ENCODE assay signal across 22 cellular contexts in the genomic region with DNA sequence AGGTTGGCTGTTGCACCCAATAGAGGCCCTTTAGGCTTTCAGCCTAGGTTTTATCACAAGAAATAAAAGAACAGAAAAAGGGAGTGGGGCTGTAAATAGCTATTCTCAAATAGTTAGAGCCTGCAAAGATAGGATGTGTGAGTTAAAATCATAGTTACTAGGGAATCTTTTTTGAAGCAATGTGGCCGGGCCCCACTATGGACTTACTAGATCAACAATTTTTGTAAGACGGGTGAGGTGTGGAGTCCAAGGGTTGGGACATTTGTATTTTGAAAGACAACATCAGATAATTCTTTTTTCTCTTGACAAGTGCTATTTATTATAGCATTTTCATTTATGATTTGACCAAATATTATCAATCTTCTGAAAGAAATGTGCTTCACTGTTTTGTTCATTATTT. TPM values are rescaled to one million over a fixed set of nuclear protein-coding genes. Genes with fewer than 3 reads are reported as not detected.
DNase-seq lines count a peak whose midpoint lies in the region; ATAC-seq, FAIRE-seq and TF ChIP-seq lines count a peak whose summit lies in the region.
"Had no signal": no experiment of that assay in that cellular context is flagged by ENCODE, and none has a peak within 500 bp of the region (broad histone marks: within the 10 kb centered on the region; RNA-seq: fewer than 3 reads in every experiment).

No MANE protein-coding gene starts in this region.

- H3K4me2 ChIP-seq in HepG2 (ENCODE audit: low read depth, low read length) (no peak overlapping the region), fibroblast of lung (ENCODE audit: extremely low read depth, insufficient read depth, low read length) (peak overlapping the region; percentile 20), neural progenitor cell (peak overlapping the region; percentile 66)

- in situ Hi-C loops in HepG2 (cut with HindIII; ENCODE audit: extremely low pct_ligation_motif_present, low pct_unique_long_range_greater_than_20kb) = loop anchor here (10.0 kb wide), 1 partner anchor 133 kb away; no protein-coding TSS in a partner anchor

- WGBS in liver = 47% methylated on average over 2 of the region's 2 CpGs
- WGBS in HepG2 (ENCODE audit: low lambda C conversion rate) = 80% methylated on average over 2 of the region's 2 CpGs

- DNase-seq in HepG2 (ENCODE audit: low spot score) = no peak
- DNase-seq in fibroblast of lung (ENCODE audit: low read depth in 2 of 2) = no peak
- DNase-seq in neural progenitor cell (ENCODE audit: low spot score) = no peak
- DNase-seq in type B pancreatic cell (ENCODE audit: extremely low spot score, unreplicated experiment) = no peak
- no peak for DNase-seq in NK-92 treated with Interleukin-12 subunit alpha and Interleukin-12 subunit beta, amount 100 ng/mL, for 24 hours (lab: John Stamatoyannopoulos, UW)
- no peak for DNase-seq in midbrain (lab: John Stamatoyannopoulos, UW)
- no peak for DNase-seq in foreskin melanocyte
- DNase-seq: BE2C; CD8-positive, alpha-beta memory T cell; KG1; MM.1S; NCI-H2029; NCI-H446; NCI-H524 treated with DMSO at 0.1 percent for 48 hours; NCI-H774; PC-3 had no signal

- TF ChIP-seq POLR2A in HepG2 (IDR thresholded peaks at IDR 0.05; ENCODE audit: insufficient read depth in 1 of 2, low read depth in 2 of 2, low read length in 2 of 2) = no peak

- H3K4me3 Mint-ChIP-seq in neural progenitor cell (no peak overlapping the region), type B pancreatic cell (peak overlapping the region; percentile 35)
- H3K4me3 Mint-ChIP-seq: CD14-positive monocyte; CD8-positive, alpha-beta memory T cell had no signal

- H3K9me3 Mint-ChIP-seq in neural progenitor cell (no peaks in the 10 kb centered on the region), type B pancreatic cell (no peaks in the 10 kb centered on the region)
- H3K9me3 Mint-ChIP-seq: CD8-positive, alpha-beta memory T cell had no signal

- H3K27me3 ChIP-seq in liver (ENCODE audit: control insufficient read depth in 4 of 4, insufficient read depth in 4 of 4, low read length in 3 of 4) (no peaks in the 10 kb centered on the region), HepG2 (ENCODE audit: control insufficient read depth in 1 of 2, insufficient read depth in 2 of 2, low read length in 2 of 2) (no peaks in the 10 kb centered on the region; a peak in 1 of 5 replicates), fibroblast of lung (ENCODE audit: control insufficient read depth, insufficient read depth, low read length) (no peaks in the 10 kb centered on the region), neural progenitor cell (no peaks in the 10 kb centered on the region)
- H3K27me3 ChIP-seq: SJCRH30 had no signal

- TF ChIP-seq EP300 in HepG2 (IDR thresholded peaks at IDR 0.05; ENCODE audit: low read depth in 2 of 2, low read length in 2 of 2) (no peak), HepG2 (CRISPR knock-in tag; IDR thresholded peaks at IDR 0.05; ENCODE audit: borderline replicate concordance) (no peak)

- H3K27ac ChIP-seq in liver (ENCODE audit: low read depth in 1 of 2, low read length in 2 of 2) (no peak overlapping the region), HepG2 (ENCODE audit: extremely low read length, insufficient read depth, low read length) (no peak overlapping the region), fibroblast of lung (ENCODE audit: insufficient read depth, low read length) (no peak overlapping the region), neural progenitor cell (no peak overlapping the region)
- H3K27ac ChIP-seq: 22Rv1, SJCRH30 had no signal

- no peak for FAIRE-seq in HepG2 (lab: Jason Lieb, UNC)

- peaks cover 3% of the 10 kb centered on the region for H3F3A ChIP-seq in neural progenitor cell (ENCODE audit: low read depth)

- no peak overlapping the region for H2AFZ ChIP-seq in HepG2 (ENCODE audit: low read length)
- no peak overlapping the region for H2AFZ ChIP-seq in fibroblast of lung (ENCODE audit: low read length)
- no peak overlapping the region for H2AFZ ChIP-seq in neural progenitor cell (replicated peaks)

- H3K9me3 ChIP-seq in liver (ENCODE audit: control insufficient read depth in 4 of 4, low read length in 3 of 4) (no peaks in the 10 kb centered on the region), HepG2 (ENCODE audit: low read length) (no peaks in the 10 kb centered on the region), fibroblast of lung (ENCODE audit: control insufficient read depth, insufficient read depth, low read depth, low read length) (no peaks in the 10 kb centered on the region), neural progenitor cell (ENCODE audit: low read depth) (no peaks in the 10 kb centered on the region)
- H3K9me3 ChIP-seq: BE2C, SJCRH30 had no signal

- TF ChIP-seq RAD21 in liver (IDR thresholded peaks at IDR 0.05) (no peak), HepG2 (CRISPR knock-in tag; IDR thresholded peaks at IDR 0.05) (no peak)

- H3K4me1 Mint-ChIP-seq in neural progenitor cell (peaks cover 41% of the 10 kb centered on the region), type B pancreatic cell (ENCODE audit: unreplicated experiment) (peaks cover 41% of the 10 kb centered on the region)

- POLR2A ChIA-PET in HepG2 (lab: Yijun Ruan, JAX) = no interaction called here

- BruUV-seq in HepG2 (replicated peaks; lab: Mats Ljungman, UMichigan) = no TSS peak

- peaks cover 6% of the 10 kb centered on the region for H4K20me1 ChIP-seq in HepG2 (ENCODE audit: insufficient read depth, low read length)
- H4K20me1 ChIP-seq in fibroblast of lung (ENCODE audit: control insufficient read depth, extremely low read depth, insufficient read depth, low read length) = no peaks in the 10 kb centered on the region
- peaks cover 56% of the 10 kb centered on the region for H4K20me1 ChIP-seq in neural progenitor cell (ENCODE audit: low read depth)

- H3K27me3 Mint-ChIP-seq in neural progenitor cell (ENCODE audit: insufficient read depth, low read depth) (no peaks in the 10 kb centered on the region), type B pancreatic cell (no peaks in the 10 kb centered on the region)

- H3K27ac Mint-ChIP-seq in neural progenitor cell (no peak overlapping the region), type B pancreatic cell (no peak overlapping the region)
- H3K27ac Mint-ChIP-seq: CD14-positive monocyte; CD8-positive, alpha-beta memory T cell had no signal

- H3K4me3 ChIP-seq in liver (ENCODE audit: low read depth in 1 of 3, low read length in 3 of 3) (no peak overlapping the region), HepG2 (replicated peaks in 1 of 3; ENCODE audit: insufficient read depth in 1 of 3, low read depth in 2 of 3, low read length in 3 of 3) (no peak overlapping the region), fibroblast of lung (replicated peaks in 1 of 4; ENCODE audit: control extremely low read depth in 1 of 4, insufficient read depth in 1 of 4, low read depth in 3 of 4, low read length in 4 of 4) (peak overlapping the region in 1 of 4 experiments; percentile 10), neural progenitor cell (no peak overlapping the region)
- H3K4me3 ChIP-seq: SJCRH30 had no signal

- intact Hi-C loops in HepG2 (cut with micrococcal nuclease; ENCODE audit: unreplicated experiment) = no loop called here

- H3K4me1 ChIP-seq in liver (ENCODE audit: control insufficient read depth in 4 of 4, insufficient read depth in 4 of 4, low read length in 3 of 4) (peaks cover 2 to 35% (median 22%) of the 10 kb centered on the region in 4 donors), HepG2 (ENCODE audit: insufficient read depth, low read length) (peaks cover 48% of the 10 kb centered on the region), fibroblast of lung (ENCODE audit: control insufficient read depth, extremely low read depth, insufficient read depth, low read length) (peaks cover 2% of the 10 kb centered on the region), neural progenitor cell (peaks cover 56% of the 10 kb centered on the region)
- H3K4me1 ChIP-seq: BE2C had no signal

- CTCF ChIA-PET in HepG2 (lab: Yijun Ruan, JAX; ENCODE audit: low intra/inter-chr PET ratio, low total read pairs) = no interaction called here

- H3K9ac ChIP-seq in liver (ENCODE audit: low read depth in 1 of 2, low read length in 2 of 2) (no peak overlapping the region), HepG2 (ENCODE audit: insufficient read depth, low read depth, low read length) (no peak overlapping the region), fibroblast of lung (ENCODE audit: insufficient read depth, low read length) (no peak overlapping the region), neural progenitor cell (no peak overlapping the region)

- no peak for ATAC-seq in HepG2
- ATAC-seq: PC-3, SK-N-SH treated with all-trans-retinoic acid at 6 μM for 48 hours had no signal

- H3K36me3 ChIP-seq in liver (ENCODE audit: control insufficient read depth in 4 of 4, insufficient read depth in 3 of 4, low read depth in 1 of 4, low read length in 3 of 4) = no peaks in the 10 kb centered on the region
- no peaks in the 10 kb centered on the region for H3K36me3 ChIP-seq in HepG2 (replicated peaks in 1 of 2; ENCODE audit: control insufficient read depth in 1 of 2, insufficient read depth in 2 of 2, low read length in 2 of 2)
- no peaks in the 10 kb centered on the region for H3K36me3 ChIP-seq in fibroblast of lung (ENCODE audit: control insufficient read depth, insufficient read depth, low read length)
- no peaks in the 10 kb centered on the region for H3K36me3 ChIP-seq in neural progenitor cell
- H3K36me3 ChIP-seq: BE2C, SJCRH30 had no signal

- H3K36me3 Mint-ChIP-seq in neural progenitor cell (peaks cover 1% of the 10 kb centered on the region), type B pancreatic cell (no peaks in the 10 kb centered on the region)

- peaks cover 92% of the 10 kb centered on the region for H3K79me2 ChIP-seq in HepG2 (ENCODE audit: insufficient read depth, low read length)
- H3K79me2 ChIP-seq in fibroblast of lung (ENCODE audit: control insufficient read depth, insufficient read depth, low read length) = peaks cover 92% of the 10 kb centered on the region
- peaks cover 100% of the 10 kb centered on the region for H3K79me2 ChIP-seq in neural progenitor cell (ENCODE audit: low read depth)

- no peak for TF ChIP-seq CTCF in liver (IDR thresholded peaks at IDR 0.05; ENCODE audit: low read depth, low read length, missing input control)
- TF ChIP-seq CTCF in HepG2 (CRISPR knock-in tag; IDR thresholded peaks at IDR 0.05) = no peak
- no peak for TF ChIP-seq CTCF in fibroblast of lung (conservative IDR thresholded peaks at IDR 0.05 in 1 of 2, IDR thresholded peaks at IDR 0.05 in 1 of 2; ENCODE audit: low read depth in 1 of 2, low read length in 2 of 2)
- no peak for TF ChIP-seq CTCF in neural progenitor cell (IDR thresholded peaks at IDR 0.05)
- TF ChIP-seq CTCF in type B pancreatic cell (conservative IDR thresholded peaks at IDR 0.05) = no peak

RNA-seq across cellular contexts. Expression of a gene that starts 5.8 kb away (rescaled TPM):
- total RNA-seq in liver (10 to 100 TPM; 19.3 to 31.8 TPM), HepG2 (2016; rRNA removed; fragmentation: Illumina TruSeq; extraction: Trizol) (28.7 and 45.1 TPM in 2 replicates), fibroblast of lung (45.2 and 58.1 TPM in 2 replicates), neural progenitor cell (ENCODE audit: low replicate concordance) (39.8 and 71.5 TPM in 2 replicates), type B pancreatic cell (ENCODE audit: low replicate concordance) (56.1 and 57.3 TPM in 2 replicates)
- polyA plus RNA-seq in liver (10 to 100 TPM in 1 of 2 donors, 1 to 10 TPM in 1; 9.0 to 11.2 TPM), HepG2 (2011; rRNA removed) (9.1 and 10.4 TPM in 2 replicates), fibroblast of lung (46.0 and 46.9 TPM in 2 replicates)
- 85.1 and 110 TPM in 2 replicates for total RNA-seq in HepG2 (2016; cell fraction: cytosol; rRNA removed; fragmentation: Illumina TruSeq; extraction: Trizol; ENCODE audit: low read depth)
- total RNA-seq in HepG2 (2016; cell fraction: insoluble cytoplasmic fraction; rRNA removed; fragmentation: Illumina TruSeq; extraction: Trizol) = 28.0 and 47.2 TPM in 2 replicates
- total RNA-seq in HepG2 (2016; cell fraction: membrane; rRNA removed; fragmentation: Illumina TruSeq; extraction: Trizol) = 66.1 and 83.0 TPM in 2 replicates
- 52.9 and 66.5 TPM in 2 replicates for total RNA-seq in HepG2 (2016; cell fraction: nucleus; rRNA removed; fragmentation: Illumina TruSeq; extraction: Trizol)
- 4.9 and 8.6 TPM in 2 replicates for polyA plus RNA-seq in HepG2 (2011; cell fraction: cytosol; rRNA removed)
- 4.9 and 7.2 TPM in 2 replicates for polyA plus RNA-seq in HepG2 (2011; cell fraction: nucleus; rRNA removed)
- 10.2 TPM in 2 replicates for polyA plus RNA-seq in HepG2 (2012)
- 1.2 and 1.3 TPM in 2 replicates for polyA plus RNA-seq in HepG2 (2016; cell fraction: cytosol; fragmentation: Illumina TruSeq; extraction: Trizol; ENCODE audit: low read depth)
- polyA plus RNA-seq in HepG2 (2016; cell fraction: insoluble cytoplasmic fraction; fragmentation: Illumina TruSeq; extraction: Trizol; ENCODE audit: low read depth) = 10.9 and 12.8 TPM in 2 replicates
- 2.6 and 3.2 TPM in 2 replicates for polyA plus RNA-seq in HepG2 (2016; cell fraction: membrane; fragmentation: Illumina TruSeq; extraction: Trizol; ENCODE audit: low read depth)
- polyA plus RNA-seq in HepG2 (2016; cell fraction: nucleus; fragmentation: Illumina TruSeq; extraction: Trizol; ENCODE audit: insufficient read depth, low read depth) = 16.9 and 18.8 TPM in 2 replicates
- 18.5 and 21.9 TPM in 2 replicates for polyA minus RNA-seq in HepG2 (2011; rRNA and poly(A)+ RNA removed; ENCODE audit: low replicate concordance)
- 29.8 and 30.9 TPM in 2 replicates for polyA minus RNA-seq in HepG2 (2011; cell fraction: cytosol; rRNA and poly(A)+ RNA removed)
- 94.6 and 102 TPM in 2 replicates for polyA minus RNA-seq in HepG2 (2011; cell fraction: nucleus; rRNA and poly(A)+ RNA removed)
- 25.2 and 29.1 TPM in 2 replicates for polyA plus RNA-seq in fibroblast of lung (2012)
- polyA minus RNA-seq in fibroblast of lung (ENCODE audit: low replicate concordance) = 10.3 and 11.5 TPM in 2 replicates
- total RNA-seq: G401 had no signal
- polyA plus RNA-seq: CD14-positive monocyte had no signal
